Comparison of ENCODE assay signal across 8 cellular contexts in the genomic region with DNA sequence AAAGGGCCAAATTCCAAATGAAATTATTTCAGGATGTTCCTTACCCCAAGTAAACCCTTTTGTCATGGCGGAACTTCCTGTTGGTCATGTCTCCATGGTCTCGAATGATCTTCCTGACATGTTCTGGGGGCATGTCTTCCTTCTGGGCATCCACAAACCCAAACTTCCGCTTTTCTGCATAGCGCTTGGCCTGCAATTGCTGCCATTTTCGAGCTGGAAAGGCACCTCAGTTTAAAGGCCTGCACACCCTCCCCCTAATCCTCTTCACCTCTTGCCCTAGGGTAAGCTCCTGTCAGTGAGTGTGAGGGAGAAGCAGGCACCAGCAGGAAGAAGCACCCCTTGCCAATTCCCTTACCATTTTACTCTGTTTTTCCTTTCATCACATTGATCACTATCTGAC. TPM values are rescaled to one million over a fixed set of nuclear protein-coding genes. Genes with fewer than 3 reads are reported as not detected.
DNase-seq lines count a peak whose midpoint lies in the region; ATAC-seq and TF ChIP-seq lines count a peak whose summit lies in the region.

No MANE protein-coding gene starts in this region.

- H3K4me2 ChIP-seq in neural cell (ENCODE audit: low read length), result peak overlapping the region; percentile 86

- H3K4me3 ChIP-seq in NB4 (ENCODE audit: low read depth, low read length) (peak overlapping the region; percentile 85), coronary artery (peak overlapping the region; percentile 85), neural cell (ENCODE audit: low read length) (peak overlapping the region; percentile 89), mucosa of descending colon (no peak overlapping the region)

- DNase-seq in CD1c-positive myeloid dendritic cell (ENCODE audit: extremely low spot score), result peak; percentile 48
- peak; percentile 21 for DNase-seq in NB4 (ENCODE audit: low read depth)
- no peak for DNase-seq in coronary artery (ENCODE audit: low spot score)
- no peak for DNase-seq in mucosa of descending colon
- DNase-seq in retina, result no peak
- DNase-seq in activated effector memory CD4-positive, alpha-beta T cell treated with anti-CD3 and anti-CD28 coated beads, Interleukin-2, amount 50 U/mL, for 16 hours, result no peak
- no peak for DNase-seq in NCI-H510A treated with DMSO at 0.1 percent for 48 hours (lab: John Stamatoyannopoulos, UW)

- H3K36me3 ChIP-seq in neural cell (ENCODE audit: insufficient read depth, low read length) (peaks cover 17% of the 10 kb centered on the region), mucosa of descending colon (ENCODE audit: low read depth) (peaks cover 13% of the 10 kb centered on the region)

- peaks cover 40% of the 10 kb centered on the region for H3K79me2 ChIP-seq in neural cell (replicated peaks; ENCODE audit: insufficient read depth, low read length)

- H3F3A ChIP-seq in neural cell (ENCODE audit: insufficient read depth, low read length, poor library complexity, severe bottlenecking), result no peaks in the 10 kb centered on the region

- peak overlapping the region; percentile 98 for H3K9ac ChIP-seq in neural cell (ENCODE audit: low read length)

- peaks cover 17% of the 10 kb centered on the region for H3K4me1 ChIP-seq in mucosa of descending colon (ENCODE audit: low read depth)

- H3K9me3 ChIP-seq in neural cell (ENCODE audit: low read length), result no peaks in the 10 kb centered on the region
- H3K9me3 ChIP-seq in mucosa of descending colon, result no peaks in the 10 kb centered on the region

- intact Hi-C loops in mucosa of descending colon (cut with DNase I, micrococcal nuclease), result no loop called here

- H2AFZ ChIP-seq in neural cell (ENCODE audit: low read depth, low read length), result no peak overlapping the region

- no peaks in the 10 kb centered on the region for H3K9me2 ChIP-seq in neural cell (ENCODE audit: insufficient read depth, low read length)

- TF ChIP-seq POLR2A in NB4 (IDR thresholded peaks at IDR 0.05; ENCODE audit: extremely low read depth, insufficient read length), result no peak

- no peak for TF ChIP-seq RAD21 in neural cell (conservative IDR thresholded peaks at IDR 0.05)

- no peak for TF ChIP-seq EP300 in neural cell (conservative IDR thresholded peaks at IDR 0.05; ENCODE audit: poor library complexity, severe bottlenecking)

- no peak for ATAC-seq in mucosa of descending colon

- H3K27me3 ChIP-seq in neural cell (ENCODE audit: insufficient read depth, low read depth, low read length), result no peaks in the 10 kb centered on the region

- no peak for TF ChIP-seq CTCF in NB4 (IDR thresholded peaks at IDR 0.05; ENCODE audit: low read depth, low read length)
- TF ChIP-seq CTCF in coronary artery (IDR thresholded peaks at IDR 0.05), result no peak
- TF ChIP-seq CTCF in neural cell (IDR thresholded peaks at IDR 0.05; ENCODE audit: poor library complexity, severe bottlenecking), result no peak
- TF ChIP-seq CTCF in mucosa of descending colon (IDR thresholded peaks at IDR 0.05), result no peak

- H4K20me1 ChIP-seq in neural cell (ENCODE audit: insufficient read depth), result peaks cover 5% of the 10 kb centered on the region

- peak overlapping the region; percentile 68 to 92 for H3K27ac ChIP-seq in coronary artery
- peak overlapping the region; percentile 97 for H3K27ac ChIP-seq in neural cell (ENCODE audit: low read length)

TF ChIP-seq in neural cell, 6 proteins besides CTCF, POLR2A, EP300 and RAD21:
- TF ChIP-seq MXI1 (conservative IDR thresholded peaks at IDR 0.05; ENCODE audit: poor library complexity, severe bottlenecking) (no peak), SMC3 (conservative IDR thresholded peaks at IDR 0.05; ENCODE audit: poor library complexity) (no peak), EZH2 (IDR thresholded peaks at IDR 0.05; ENCODE audit: borderline replicate concordance, insufficient read depth, low read length, poor library complexity, severe bottlenecking) (no peak), POLR2AphosphoS5 (IDR thresholded peaks at IDR 0.05) (no peak), TAF1 (IDR thresholded peaks at IDR 0.05; ENCODE audit: low read depth) (no peak)
- TF ChIP-seq, protein P1, sequence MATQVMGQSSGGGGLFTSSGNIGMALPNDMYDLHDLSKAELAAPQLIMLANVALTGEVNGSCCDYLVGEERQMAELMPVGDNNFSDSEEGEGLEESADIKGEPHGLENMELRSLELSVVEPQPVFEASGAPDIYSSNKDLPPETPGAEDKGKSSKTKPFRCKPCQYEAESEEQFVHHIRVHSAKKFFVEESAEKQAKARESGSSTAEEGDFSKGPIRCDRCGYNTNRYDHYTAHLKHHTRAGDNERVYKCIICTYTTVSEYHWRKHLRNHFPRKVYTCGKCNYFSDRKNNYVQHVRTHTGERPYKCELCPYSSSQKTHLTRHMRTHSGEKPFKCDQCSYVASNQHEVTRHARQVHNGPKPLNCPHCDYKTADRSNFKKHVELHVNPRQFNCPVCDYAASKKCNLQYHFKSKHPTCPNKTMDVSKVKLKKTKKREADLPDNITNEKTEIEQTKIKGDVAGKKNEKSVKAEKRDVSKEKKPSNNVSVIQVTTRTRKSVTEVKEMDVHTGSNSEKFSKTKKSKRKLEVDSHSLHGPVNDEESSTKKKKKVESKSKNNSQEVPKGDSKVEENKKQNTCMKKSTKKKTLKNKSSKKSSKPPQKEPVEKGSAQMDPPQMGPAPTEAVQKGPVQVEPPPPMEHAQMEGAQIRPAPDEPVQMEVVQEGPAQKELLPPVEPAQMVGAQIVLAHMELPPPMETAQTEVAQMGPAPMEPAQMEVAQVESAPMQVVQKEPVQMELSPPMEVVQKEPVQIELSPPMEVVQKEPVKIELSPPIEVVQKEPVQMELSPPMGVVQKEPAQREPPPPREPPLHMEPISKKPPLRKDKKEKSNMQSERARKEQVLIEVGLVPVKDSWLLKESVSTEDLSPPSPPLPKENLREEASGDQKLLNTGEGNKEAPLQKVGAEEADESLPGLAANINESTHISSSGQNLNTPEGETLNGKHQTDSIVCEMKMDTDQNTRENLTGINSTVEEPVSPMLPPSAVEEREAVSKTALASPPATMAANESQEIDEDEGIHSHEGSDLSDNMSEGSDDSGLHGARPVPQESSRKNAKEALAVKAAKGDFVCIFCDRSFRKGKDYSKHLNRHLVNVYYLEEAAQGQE (IDR thresholded peaks at IDR 0.05; ENCODE audit: borderline replicate concordance), result no peak
TF ChIP-seq in neural cell: peak in this region for 0.

RNA-seq across cellular contexts. Expression of a gene that starts 1.2 kb away (rescaled TPM):
- 43.9 and 56.9 TPM in 2 replicates for polyA plus RNA-seq in neural cell
- 149 and 158 TPM in 2 replicates for polyA minus RNA-seq in neural cell
- total RNA-seq in mucosa of descending colon, result 100 to 1,000 TPM; 214 to 238 (median 222) TPM

RNA-seq across cellular contexts. Expression of a gene that starts 26.7 kb away (rescaled TPM):
- 0.08 and 0.14 TPM in 2 replicates for polyA plus RNA-seq in neural cell
- polyA minus RNA-seq in neural cell, result under 0.01 TPM in 1 of 2 replicates, not detected in the other
- 10 to 100 TPM; 29.0 to 45.6 (median 37.6) TPM for total RNA-seq in mucosa of descending colon

RNA-seq across cellular contexts. Expression of a gene that starts 33.8 kb away (rescaled TPM):
- 7.5 and 14.9 TPM in 2 replicates for polyA plus RNA-seq in neural cell
- polyA minus RNA-seq in neural cell, result 1.2 and 2.7 TPM in 2 replicates
- total RNA-seq in mucosa of descending colon, result 10 to 100 TPM; 33.3 to 71.6 (median 41.0) TPM

RNA-seq across cellular contexts. Expression of a gene that starts 38.0 kb away (rescaled TPM):
- polyA plus RNA-seq in neural cell, result 3.0 and 5.4 TPM in 2 replicates
- 0.73 and 1.2 TPM in 2 replicates for polyA minus RNA-seq in neural cell
- total RNA-seq in mucosa of descending colon, result 10 to 100 TPM; 13.1 to 17.8 (median 14.8) TPM

RNA-seq across cellular contexts. Expression of a gene that starts 41.0 kb away (rescaled TPM):
- polyA plus RNA-seq in neural cell, result 5.4 and 5.8 TPM in 2 replicates
- polyA minus RNA-seq in neural cell, result 12.7 and 16.8 TPM in 2 replicates
- total RNA-seq in mucosa of descending colon, result 10 to 100 TPM; 17.3 to 27.3 (median 22.4) TPM

Comparison
In these comparisons a context has a peak if more than half of its experiments do, and no peak if none do; other contexts are left out.
1. DNase-seq: peak in CD1c-positive myeloid dendritic cell (single experiment) and NB4 (single experiment); none in coronary artery (single experiment), mucosa of descending colon (0 of 3), retina (single experiment), activated effector memory CD4-positive, alpha-beta T cell treated with anti-CD3 and anti-CD28 coated beads, Interleukin-2, amount 50 U/mL, for 16 hours (single experiment) and NCI-H510A treated with DMSO at 0.1 percent for 48 hours (single experiment).